Comparison of ENCODE assay signal across 9 cellular contexts in the genomic region with DNA sequence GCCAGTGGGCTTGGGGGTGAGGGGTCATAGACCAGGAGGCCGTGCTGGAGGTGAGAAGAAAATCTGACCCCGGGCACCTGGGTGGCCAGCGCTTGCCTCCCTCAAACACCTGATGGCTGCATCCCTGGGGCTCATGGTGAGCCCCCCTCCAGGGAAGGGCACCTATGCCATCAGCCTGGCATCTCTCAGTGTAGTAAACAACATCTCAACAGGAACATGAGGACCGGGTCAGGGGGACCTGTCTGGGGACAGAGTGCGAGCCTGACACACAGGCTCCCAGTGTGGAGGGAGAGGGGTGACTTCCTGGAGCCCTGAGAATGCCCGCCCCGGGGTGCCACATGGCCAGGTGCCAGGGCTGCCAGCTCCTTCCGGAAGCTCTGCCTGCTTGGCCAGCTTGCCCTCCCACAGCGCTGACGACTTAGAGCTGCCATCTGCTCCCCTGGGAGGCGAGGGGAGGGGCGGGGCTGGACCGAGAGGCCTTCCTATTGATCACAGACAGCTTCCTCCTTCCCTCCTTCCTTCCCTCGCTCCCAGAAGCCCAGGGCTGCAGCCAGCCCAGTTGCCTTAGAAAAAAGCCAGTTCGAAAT. TPM values are rescaled to one million over a fixed set of nuclear protein-coding genes. Genes with fewer than 3 reads are reported as not detected.
DNase-seq lines count a peak whose midpoint lies in the region; ATAC-seq, FAIRE-seq and TF ChIP-seq lines count a peak whose summit lies in the region.
"Had no signal": no experiment of that assay in that cellular context is flagged by ENCODE, and none has a peak within 500 bp of the region (broad histone marks: within the 10 kb centered on the region; RNA-seq: fewer than 3 reads in every experiment).

No MANE protein-coding gene starts in this region.

- H3K9me3 ChIP-seq in breast epithelium, result no peaks in the 10 kb centered on the region
- H3K9me3 ChIP-seq in H9 (ENCODE audit: control insufficient read depth, low read depth, low read length), result no peaks in the 10 kb centered on the region

- H3K79me2 ChIP-seq in H9 (ENCODE audit: insufficient read depth, low read length), result no peaks in the 10 kb centered on the region

- H3K9me3 Mint-ChIP-seq in H9, result no peaks in the 10 kb centered on the region
- H3K9me3 Mint-ChIP-seq: dendritic cell treated with granulocyte-macrophage colony-stimulating factor and Interleukin-4, amounts not matched to agents 40 ng/mL and 50 ng/mL, for 4 days had no signal

- H2AK5ac ChIP-seq in H9 (ENCODE audit: insufficient read length, low read length), result no peak overlapping the region

- no peak overlapping the region for H2BK12ac ChIP-seq in H9 (ENCODE audit: insufficient read length, low read depth, low read length)

- H3K4me3 ChIP-seq in breast epithelium, result no peak overlapping the region

- H3K79me1 ChIP-seq in H9 (ENCODE audit: insufficient read depth, low read depth, low read length, poor library complexity, severe bottlenecking), result no peaks in the 10 kb centered on the region

- H3K27me3 Mint-ChIP-seq in H9 (ENCODE audit: low read depth), result peaks cover 2% of the 10 kb centered on the region

- no peak overlapping the region for H3K4me2 ChIP-seq in H9 (ENCODE audit: insufficient read depth, insufficient read length, low read length)

- no peak overlapping the region for H3T11ph ChIP-seq in H9 (ENCODE audit: low read length)

- H3K18ac ChIP-seq in H9 (ENCODE audit: insufficient read length, low read depth, low read length), result no peak overlapping the region

- H2AFZ ChIP-seq in H9 (ENCODE audit: low read length), result no peak overlapping the region

- H4K8ac ChIP-seq in H9 (replicated peaks; ENCODE audit: insufficient read length, low read depth, low read length), result no peak overlapping the region

- no peak overlapping the region for H3K56ac ChIP-seq in H9 (ENCODE audit: insufficient read length, low read depth, low read length)

- no peak overlapping the region for H2BK15ac ChIP-seq in H9 (ENCODE audit: low read depth, low read length)

- H3K9ac ChIP-seq in H9 (ENCODE audit: extremely low read depth, insufficient read length, low read length), result no peak overlapping the region

- H3K27me3 ChIP-seq in breast epithelium (no peaks in the 10 kb centered on the region), H9 (ENCODE audit: insufficient read depth, low read length) (no peaks in the 10 kb centered on the region)

- peaks cover 2 to 10% (median 9%) of the 10 kb centered on the region in 3 experiments; a peak in 5 of 7 replicates for H3K36me3 Mint-ChIP-seq in H9 (ENCODE audit: insufficient read depth in 1 of 3, low read depth in 3 of 3)

- H3K36me3 ChIP-seq in breast epithelium, result no peaks in the 10 kb centered on the region

- H3K4me3 Mint-ChIP-seq in H9, result no peak overlapping the region
- H3K4me3 Mint-ChIP-seq: dendritic cell treated with granulocyte-macrophage colony-stimulating factor and Interleukin-4, amounts not matched to agents 40 ng/mL and 50 ng/mL, for 4 days had no signal

- peak; percentile 58 for FAIRE-seq in H54 (lab: Jason Lieb, UNC)

- H2BK20ac ChIP-seq in H9 (ENCODE audit: low read depth, low read length, poor library complexity, severe bottlenecking), result no peak overlapping the region

- peaks cover 2% of the 10 kb centered on the region for H3K23me2 ChIP-seq in H9 (ENCODE audit: insufficient read length, low read depth, low read length, poor library complexity, severe bottlenecking)

- no peak for ATAC-seq in HG02759 (IDR thresholded peaks at IDR 0.05; ENCODE audit: unreplicated experiment)
- ATAC-seq in HG02571 (IDR thresholded peaks at IDR 0.05; ENCODE audit: unreplicated experiment), result no peak
- no peak for ATAC-seq in GM18498 (IDR thresholded peaks at IDR 0.05; ENCODE audit: unreplicated experiment)

- H3K27ac Mint-ChIP-seq in H9, result no peak overlapping the region
- H3K27ac Mint-ChIP-seq: dendritic cell treated with granulocyte-macrophage colony-stimulating factor and Interleukin-4, amounts not matched to agents 40 ng/mL and 50 ng/mL, for 4 days had no signal

- intact Hi-C loops in breast epithelium (cut with DNase I; ENCODE audit: low total_unique reads), result no loop called here

- H3K27ac ChIP-seq in breast epithelium (peak overlapping the region; percentile 80 to 81), H9 (ENCODE audit: insufficient read length, low read depth, low read length) (no peak overlapping the region)

- no peak overlapping the region for H3K14ac ChIP-seq in H9 (ENCODE audit: insufficient read depth, low read length)

- H3K4me1 ChIP-seq in breast epithelium, result no peaks in the 10 kb centered on the region
- no peaks in the 10 kb centered on the region; the same call in 1 of the 2 replicates for H3K4me1 ChIP-seq in H9 (ENCODE audit: insufficient read depth, low read length)

- DNase-seq in H54 (ENCODE audit: insufficient read length, low spot score) (peak; percentile 91), NCI-H446 treated with DMSO at 0.1 percent for 48 hours (lab: John Stamatoyannopoulos, UW) (peak; percentile 28), breast epithelium (ENCODE audit: low spot score in 2 of 2) (peak; percentile 87 to 95), retina (peak; percentile 60), H9 (no peak)

- no peak overlapping the region for H4K91ac ChIP-seq in H9 (ENCODE audit: insufficient read length, low read depth, low read length)

- no peak overlapping the region for H3K4ac ChIP-seq in H9 (ENCODE audit: low read depth, low read length)

- no peak overlapping the region for H2BK120ac ChIP-seq in H9 (ENCODE audit: low read depth, low read length, poor library complexity, severe bottlenecking)

- H4K20me1 ChIP-seq in H9 (ENCODE audit: control insufficient read depth, insufficient read depth, insufficient read length), result no peaks in the 10 kb centered on the region

- no CpG with 5 or more reads among the region's 15 CpGs for WGBS in H9 (ENCODE audit: extremely low coverage, insufficient read length, low lambda C conversion rate)

- H3K23ac ChIP-seq in H9 (ENCODE audit: insufficient read length, low read depth, low read length), result no peak overlapping the region

- H4K5ac ChIP-seq in H9 (ENCODE audit: insufficient read length, low read depth, low read length), result no peak overlapping the region

- peaks cover 9 to 38% of the 10 kb centered on the region in 2 experiments for H3K4me1 Mint-ChIP-seq in H9

- no peak for TF ChIP-seq CTCF in breast epithelium (IDR thresholded peaks at IDR 0.05)
- TF ChIP-seq CTCF in H9 (conservative IDR thresholded peaks at IDR 0.05), result no peak

- H2BK5ac ChIP-seq in H9 (ENCODE audit: insufficient read length, low read length), result no peak overlapping the region

- TF ChIP-seq POLR2A in H54 (IDR thresholded peaks at IDR 0.05; ENCODE audit: low read depth, low read length) (peak; percentile 23; the same call in 1 of the 2 replicates), breast epithelium (IDR thresholded peaks at IDR 0.05) (no peak)

RNA-seq across cellular contexts. Expression of gene STX1A, which starts 12.3 kb away (rescaled TPM):
- total RNA-seq in breast epithelium (1 to 10 TPM; 5.9 to 9.5 (median 8.5) TPM), H9 (2021) (9.3 and 10.1 TPM in 2 replicates)

RNA-seq across cellular contexts. Expression of gene BUD23, which starts 23.7 kb away (rescaled TPM):
- total RNA-seq in breast epithelium (10 to 100 TPM; 39.5 to 49.8 (median 41.0) TPM), H9 (2021) (68.5 and 78.1 TPM in 2 replicates)

RNA-seq across cellular contexts. Expression of gene DNAJC30, which starts 23.9 kb away (rescaled TPM):
- total RNA-seq in breast epithelium, result 1 to 10 TPM; 2.9 to 6.9 (median 4.6) TPM
- 8.1 and 8.7 TPM in 2 replicates for total RNA-seq in H9 (2021)

RNA-seq across cellular contexts. Expression of gene ABHD11, which starts 31.5 kb away (rescaled TPM):
- total RNA-seq in breast epithelium, result 10 to 100 TPM; 10.9 to 57.8 (median 36.4) TPM
- 29.4 and 34.4 TPM in 2 replicates for total RNA-seq in H9 (2021)

RNA-seq across cellular contexts. Expression of gene VPS37D, which starts 39.5 kb away (rescaled TPM):
- 1 to 10 TPM; 3.5 to 5.9 (median 3.8) TPM for total RNA-seq in breast epithelium
- total RNA-seq in H9 (2021), result 0.85 and 1.3 TPM in 2 replicates
